In the genomic region with DNA sequence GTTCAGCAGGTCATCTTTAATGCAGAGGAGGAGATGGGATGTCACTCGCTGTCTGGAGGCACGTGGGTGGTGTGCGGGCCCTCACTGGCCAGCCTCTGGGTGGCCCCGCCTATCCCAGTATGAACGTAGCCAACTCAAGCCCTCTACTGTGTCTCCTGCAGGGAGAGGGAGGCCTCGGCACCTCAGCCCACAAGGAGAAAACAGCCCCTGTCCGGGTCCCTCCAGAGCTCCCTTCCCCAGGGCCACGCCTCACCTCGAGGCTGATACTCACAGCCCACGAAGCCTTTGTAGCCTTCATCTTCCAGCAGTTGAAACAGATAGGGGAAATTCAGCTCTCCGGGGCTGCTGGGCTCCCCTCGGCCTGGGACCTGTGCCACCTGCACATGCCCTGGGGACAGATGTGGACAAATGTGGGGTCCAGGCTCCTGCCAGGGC, we compare ENCODE assay signal across 28 cellular contexts. TPM values are rescaled to one million over a fixed set of nuclear protein-coding genes. Genes with fewer than 3 reads are reported as not detected.
DNase-seq lines count a peak whose midpoint lies in the region; ATAC-seq and TF ChIP-seq lines count a peak whose summit lies in the region.
"Had no signal": no experiment of that assay in that cellular context is flagged by ENCODE, and none has a peak within 500 bp of the region (broad histone marks: within the 10 kb centered on the region; RNA-seq: fewer than 3 reads in every experiment).

No MANE protein-coding gene starts in this region.

- H3K4ac ChIP-seq in H9 (ENCODE audit: low read depth, low read length) (no peak overlapping the region), mesenchymal stem cell (ENCODE audit: low read depth in 1 of 2, low read length in 2 of 2) (no peak overlapping the region)

- no peak overlapping the region for H2AFZ ChIP-seq in H9 (ENCODE audit: low read length)
- H2AFZ ChIP-seq in osteoblast (ENCODE audit: low read length), result no peak overlapping the region
- no peak overlapping the region for H2AFZ ChIP-seq in mesenchymal stem cell (ENCODE audit: low read depth, low read length)

- H2AK5ac ChIP-seq in H9 (ENCODE audit: insufficient read length, low read length) (no peak overlapping the region), mesenchymal stem cell (ENCODE audit: low read length, severe bottlenecking) (no peak overlapping the region)

- peaks cover 3% of the 10 kb centered on the region for H3K23me2 ChIP-seq in H9 (ENCODE audit: insufficient read length, low read depth, low read length, poor library complexity, severe bottlenecking)

- no peak overlapping the region for H3K4me3 ChIP-seq in osteoblast (ENCODE audit: insufficient read depth, low read length)
- no peak overlapping the region for H3K4me3 ChIP-seq in right atrium auricular region
- no peak overlapping the region for H3K4me3 ChIP-seq in mesenchymal stem cell (ENCODE audit: insufficient read depth in 1 of 2, low read depth in 1 of 2, low read length in 2 of 2)
- H3K4me3 ChIP-seq: lower lobe of right lung, thyroid gland had no signal

- H3K18ac ChIP-seq in H9 (ENCODE audit: insufficient read length, low read depth, low read length) (no peak overlapping the region), mesenchymal stem cell (ENCODE audit: low read depth in 1 of 2, low read length in 2 of 2) (no peak overlapping the region)

- H4K5ac ChIP-seq in H9 (ENCODE audit: insufficient read length, low read depth, low read length), result no peak overlapping the region

- H3K14ac ChIP-seq in H9 (ENCODE audit: insufficient read depth, low read length) (no peak overlapping the region), mesenchymal stem cell (ENCODE audit: low read length in 2 of 2) (no peak overlapping the region)

- H2BK12ac ChIP-seq in H9 (ENCODE audit: insufficient read length, low read depth, low read length) (no peak overlapping the region), mesenchymal stem cell (ENCODE audit: low read length in 2 of 2) (no peak overlapping the region)

- H4K20me1 ChIP-seq in H9 (ENCODE audit: control insufficient read depth, insufficient read depth, insufficient read length), result peaks cover 2% of the 10 kb centered on the region
- no peaks in the 10 kb centered on the region for H4K20me1 ChIP-seq in osteoblast (ENCODE audit: insufficient read depth, low read length)

- H3K27me3 Mint-ChIP-seq in H9 (ENCODE audit: low read depth), result peaks cover 4% of the 10 kb centered on the region
- peaks cover 11% of the 10 kb centered on the region in 2 donors for H3K27me3 Mint-ChIP-seq in effector memory CD8-positive, alpha-beta T cell

- H3K4me2 ChIP-seq in H9 (ENCODE audit: insufficient read depth, insufficient read length, low read length), result no peak overlapping the region
- no peak overlapping the region for H3K4me2 ChIP-seq in osteoblast (ENCODE audit: insufficient read depth, low read length)
- no peak overlapping the region for H3K4me2 ChIP-seq in mesenchymal stem cell (ENCODE audit: low read length, poor library complexity, severe bottlenecking)

- no peak for TF ChIP-seq CTCF in 22Rv1 (IDR thresholded peaks at IDR 0.05)
- no peak for TF ChIP-seq CTCF in H9 (conservative IDR thresholded peaks at IDR 0.05)
- no peak for TF ChIP-seq CTCF in osteoblast (IDR thresholded peaks at IDR 0.05; ENCODE audit: extremely low read depth, low read depth, low read length)
- no peak for TF ChIP-seq CTCF in right atrium auricular region (IDR thresholded peaks at IDR 0.05)

- H2BK5ac ChIP-seq in H9 (ENCODE audit: insufficient read length, low read length), result no peak overlapping the region
- H2BK5ac ChIP-seq in mesenchymal stem cell (ENCODE audit: low read depth, low read length, poor library complexity, severe bottlenecking), result no peak overlapping the region

- H3K56ac ChIP-seq in H9 (ENCODE audit: insufficient read length, low read depth, low read length), result no peak overlapping the region

- DNase-seq in H9, result peak; percentile 17
- DNase-seq in effector memory CD8-positive, alpha-beta T cell, result no peak
- DNase-seq in osteoblast (ENCODE audit: insufficient read length, low spot score, missing footprints), result peak; percentile 66
- DNase-seq in AG08395 (ENCODE audit: low spot score), result no peak
- DNase-seq in right atrium auricular region (ENCODE audit: low spot score), result no peak
- DNase-seq in mesenchymal stem cell, result no peak
- DNase-seq: activated CD4-positive, alpha-beta T cell treated with anti-CD3 and anti-CD28 coated beads, Interleukin-2, amount 10 ng/mL, durations not matched to agents 7 days and 5 days; activated naive CD4-positive, alpha-beta T cell treated with Interleukin-2 at 50 U/mL for 16 hours; activated T-cell treated with anti-CD3 and anti-CD28 coated beads, Interleukin-2, amount 50 U/mL, for 72 hours; amniotic stem cell; brain microvascular endothelial cell; erythroblast; glutamatergic neuron; Kasumi-1; lower lobe of right lung; MV-4-11; NCI-H1436 treated with DMSO at 0.1 percent for 48 hours; NCI-H446; NCI-H774; thyroid gland; WERI-Rb-1 had no signal

- H3K36me3 ChIP-seq in osteoblast (ENCODE audit: insufficient read depth, low read length) (peaks cover 62% of the 10 kb centered on the region), right atrium auricular region (peaks cover 54% of the 10 kb centered on the region), mesenchymal stem cell (ENCODE audit: control insufficient read depth in 1 of 2, insufficient read depth in 2 of 2, low read depth in 1 of 2, low read length in 2 of 2) (peaks cover 62 to 63% of the 10 kb centered on the region in 2 experiments)

- H3K9me3 Mint-ChIP-seq in H9, result no peaks in the 10 kb centered on the region; a peak in 1 of 5 replicates
- no peaks in the 10 kb centered on the region for H3K9me3 Mint-ChIP-seq in effector memory CD8-positive, alpha-beta T cell
- H3K9me3 Mint-ChIP-seq: stimulated activated naive CD8-positive, alpha-beta T cell treated with anti-CD3 and anti-CD28 coated beads, Interleukin-15, Interleukin-2, amounts not matched to agents 100 ng/mL and 50 ng/mL, for 24 hours had no signal

- H3K36me3 Mint-ChIP-seq in H9 (ENCODE audit: insufficient read depth in 1 of 3, low read depth in 3 of 3), result peaks cover 33 to 64% (median 56%) of the 10 kb centered on the region in 3 experiments
- peaks cover 37% of the 10 kb centered on the region for H3K36me3 Mint-ChIP-seq in effector memory CD8-positive, alpha-beta T cell (ENCODE audit: insufficient read depth)

- H3K4me1 ChIP-seq in H9 (ENCODE audit: insufficient read depth, low read length) (no peaks in the 10 kb centered on the region; the same call in 1 of the 2 replicates), osteoblast (ENCODE audit: insufficient read depth, low read length) (peaks cover 11% of the 10 kb centered on the region), right atrium auricular region (peaks cover 0 to 29% of the 10 kb centered on the region in 2 donors), mesenchymal stem cell (ENCODE audit: control insufficient read depth, insufficient read depth, low read depth, low read length) (peaks cover 16% of the 10 kb centered on the region)

- H2BK120ac ChIP-seq in H9 (ENCODE audit: low read depth, low read length, poor library complexity, severe bottlenecking), result no peak overlapping the region
- H2BK120ac ChIP-seq in mesenchymal stem cell (ENCODE audit: low read depth, low read length), result no peak overlapping the region

- H3K4me1 Mint-ChIP-seq in H9, result peaks cover 21 to 23% of the 10 kb centered on the region in 2 experiments
- H3K4me1 Mint-ChIP-seq in effector memory CD8-positive, alpha-beta T cell (ENCODE audit: low read depth in 2 of 2), result peaks cover 12 to 17% of the 10 kb centered on the region in 2 donors

- H3K79me1 ChIP-seq in H9 (ENCODE audit: insufficient read depth, low read depth, low read length, poor library complexity, severe bottlenecking) (no peaks in the 10 kb centered on the region), mesenchymal stem cell (replicated peaks; ENCODE audit: low read length, poor library complexity, severe bottlenecking) (peaks cover 13% of the 10 kb centered on the region)

- H2BK15ac ChIP-seq in H9 (ENCODE audit: low read depth, low read length) (no peak overlapping the region), mesenchymal stem cell (ENCODE audit: low read depth, poor library complexity, severe bottlenecking) (no peak overlapping the region)

- H3K27ac Mint-ChIP-seq in H9, result no peak overlapping the region
- peak overlapping the region; percentile 31 to 72 for H3K27ac Mint-ChIP-seq in effector memory CD8-positive, alpha-beta T cell
- H3K27ac Mint-ChIP-seq: activated CD4-positive, alpha-beta T cell treated with anti-CD3 and anti-CD28 coated beads, Interleukin-2, amount 10 ng/mL, durations not matched to agents 7 days and 5 days; activated T-cell treated with anti-CD3 and anti-CD28 coated beads, Interleukin-2, amount 50 U/mL, for 72 hours; stimulated activated naive CD8-positive, alpha-beta T cell treated with anti-CD3 and anti-CD28 coated beads, Interleukin-15, Interleukin-2, amounts not matched to agents 100 ng/mL and 50 ng/mL, for 24 hours had no signal

- H3K23ac ChIP-seq in H9 (ENCODE audit: insufficient read length, low read depth, low read length), result no peak overlapping the region
- no peak overlapping the region for H3K23ac ChIP-seq in mesenchymal stem cell (ENCODE audit: low read length in 2 of 2)

- no peak overlapping the region for H4K91ac ChIP-seq in H9 (ENCODE audit: insufficient read length, low read depth, low read length)
- H4K91ac ChIP-seq in mesenchymal stem cell (ENCODE audit: low read length), result no peak overlapping the region

- H4K8ac ChIP-seq in H9 (replicated peaks; ENCODE audit: insufficient read length, low read depth, low read length), result no peak overlapping the region
- no peak overlapping the region for H4K8ac ChIP-seq in mesenchymal stem cell (ENCODE audit: low read length)

- H3K27me3 ChIP-seq in H9 (ENCODE audit: insufficient read depth, low read length), result no peaks in the 10 kb centered on the region
- H3K27me3 ChIP-seq in osteoblast (ENCODE audit: insufficient read depth, low read length), result no peaks in the 10 kb centered on the region
- H3K27me3 ChIP-seq in right atrium auricular region, result no peaks in the 10 kb centered on the region
- H3K27me3 ChIP-seq in mesenchymal stem cell (ENCODE audit: control insufficient read depth in 1 of 2, insufficient read depth in 1 of 2, low read length in 2 of 2), result no peaks in the 10 kb centered on the region
- H3K27me3 ChIP-seq: brain microvascular endothelial cell, thyroid gland had no signal

- WGBS in H9 (ENCODE audit: extremely low coverage, insufficient read length, low lambda C conversion rate), result no CpG with 5 or more reads among the region's 12 CpGs
- WGBS in mesenchymal stem cell, result 93% methylated on average over 12 of the region's 12 CpGs

- no peak overlapping the region for H3K4me3 Mint-ChIP-seq in H9
- H3K4me3 Mint-ChIP-seq in effector memory CD8-positive, alpha-beta T cell, result no peak overlapping the region
- H3K4me3 Mint-ChIP-seq: activated CD4-positive, alpha-beta T cell treated with anti-CD3 and anti-CD28 coated beads, Interleukin-2, amount 10 ng/mL, durations not matched to agents 7 days and 5 days; activated T-cell treated with anti-CD3 and anti-CD28 coated beads, Interleukin-2, amount 50 U/mL, for 72 hours; stimulated activated naive CD8-positive, alpha-beta T cell treated with anti-CD3 and anti-CD28 coated beads, Interleukin-15, Interleukin-2, amounts not matched to agents 100 ng/mL and 50 ng/mL, for 24 hours had no signal

- no peak overlapping the region for H3K9ac ChIP-seq in H9 (ENCODE audit: extremely low read depth, insufficient read length, low read length)
- no peak overlapping the region for H3K9ac ChIP-seq in mesenchymal stem cell (ENCODE audit: low read length)

- no peak overlapping the region for H2BK20ac ChIP-seq in H9 (ENCODE audit: low read depth, low read length, poor library complexity, severe bottlenecking)

- no peaks in the 10 kb centered on the region for H3K9me3 ChIP-seq in H9 (ENCODE audit: control insufficient read depth, low read depth, low read length)
- H3K9me3 ChIP-seq in osteoblast (ENCODE audit: low read depth, low read length), result no peaks in the 10 kb centered on the region
- no peaks in the 10 kb centered on the region for H3K9me3 ChIP-seq in right atrium auricular region
- H3K9me3 ChIP-seq in mesenchymal stem cell (ENCODE audit: control insufficient read depth, low read length), result no peaks in the 10 kb centered on the region
- H3K9me3 ChIP-seq: lower lobe of right lung, thyroid gland had no signal

- peak overlapping the region; percentile 98; the same call in 1 of the 2 replicates for H3K27ac ChIP-seq in 22Rv1
- no peak overlapping the region for H3K27ac ChIP-seq in H9 (ENCODE audit: insufficient read length, low read depth, low read length)
- H3K27ac ChIP-seq in osteoblast (ENCODE audit: low read depth, low read length), result no peak overlapping the region
- no peak overlapping the region for H3K27ac ChIP-seq in right atrium auricular region
- H3K27ac ChIP-seq in mesenchymal stem cell (ENCODE audit: low read length, poor library complexity, severe bottlenecking), result no peak overlapping the region
- H3K27ac ChIP-seq: brain microvascular endothelial cell, C4-2B, lower lobe of right lung, thyroid gland, WERI-Rb-1 had no signal

- no peak for ATAC-seq in effector memory CD8-positive, alpha-beta T cell (replicated peaks)
- no peak for ATAC-seq in HG02571 (IDR thresholded peaks at IDR 0.05; ENCODE audit: unreplicated experiment)
- ATAC-seq: activated T-cell treated with anti-CD3 and anti-CD28 coated beads, Interleukin-2, amount 50 U/mL, for 72 hours; HCT116; lower lobe of right lung; Right ventricle myocardium inferior; SK-N-SH treated with all-trans-retinoic acid at 6 μM for 48 hours had no signal

- no peaks in the 10 kb centered on the region for H3K79me2 ChIP-seq in H9 (ENCODE audit: insufficient read depth, low read length)
- peaks cover 8% of the 10 kb centered on the region for H3K79me2 ChIP-seq in osteoblast (ENCODE audit: insufficient read depth, low read length)

- no peak overlapping the region for H3T11ph ChIP-seq in H9 (ENCODE audit: low read length)

RNA-seq across cellular contexts. Expression of a gene that starts 2.6 kb away (rescaled TPM):
- total RNA-seq in H9 (2021), result 15.1 and 16.1 TPM in 2 replicates
- total RNA-seq in osteoblast, result 24.5 and 27.1 TPM in 2 replicates
- 10 to 100 TPM; 17.3 to 23.0 TPM for total RNA-seq in right atrium auricular region
- polyA plus RNA-seq in mesenchymal stem cell (2013, experiment 1 of 2), result 20.4 TPM
- 19.0 TPM for polyA plus RNA-seq in mesenchymal stem cell (2013, experiment 2 of 2)

Comparison
In these comparisons a context has a peak if more than half of its experiments do, and no peak if none do; other contexts are left out.
1. DNase-seq: peak in H9 (single experiment) and osteoblast (single experiment); none in effector memory CD8-positive, alpha-beta T cell (0 of 3), AG08395 (single experiment), right atrium auricular region (single experiment) and mesenchymal stem cell (single experiment).
2. H3K27ac Mint-ChIP-seq: peak in effector memory CD8-positive, alpha-beta T cell (2 of 2); none in H9 (0 of 3).